ENCODE assay signal across 32 cellular contexts in the genomic region with DNA sequence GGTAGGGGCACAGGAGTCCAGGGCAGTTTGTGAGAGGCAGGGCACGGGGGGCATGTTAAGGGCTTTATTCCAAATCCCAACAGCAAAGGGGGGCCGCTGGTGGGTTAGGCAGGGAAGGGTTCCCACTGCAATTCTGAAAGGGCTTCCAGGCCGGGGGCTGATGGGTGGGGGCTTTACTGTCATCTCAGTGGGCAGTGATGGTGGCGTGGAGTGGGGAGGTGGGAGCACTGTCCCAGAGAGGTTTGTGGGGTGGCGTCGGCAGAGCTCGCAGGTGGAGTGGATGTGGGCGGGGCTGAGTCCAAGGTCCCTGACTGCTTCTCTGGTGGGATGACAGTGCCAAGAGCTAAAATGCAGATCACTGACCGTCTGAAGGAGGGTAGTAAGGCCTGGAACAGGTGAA.
"Had no signal": no experiment of that assay in that cellular context is flagged by ENCODE, and none has a peak within 500 bp of the region (broad histone marks: within the 10 kb centered on the region; RNA-seq: fewer than 3 reads in every experiment).

No MANE protein-coding gene starts in this region.

- H3K4me2 ChIP-seq: KMS-11 had no signal

- H3K36me3 ChIP-seq: MG63 had no signal

- H3K27ac ChIP-seq: adrenal gland, KMS-11, SK-N-MC had no signal

- H3K9me3 ChIP-seq: adrenal gland, MG63 had no signal

- ATAC-seq: activated T-cell treated with anti-CD3 and anti-CD28 coated beads, Interleukin-2, amount 50 U/mL, for 4 hours; activated T-helper 17 cell treated with anti-CD3 and anti-CD28 coated beads, Interleukin-2, amount 50 U/mL, for 72 hours; Panc1; Right ventricle myocardium inferior; T-cell had no signal

- H3K4me3 ChIP-seq: adrenal gland, MG63, SK-N-MC had no signal

- DNase-seq: activated B cell treated with CpG ODN at 0.5 μM for 24 hours; activated CD4-positive, alpha-beta T cell treated with anti-CD3 and anti-CD28 coated beads for 1 hour; activated CD4-positive, alpha-beta T cell treated with anti-CD3 and anti-CD28 coated beads, Interleukin-2, amount 10 ng/mL, durations not matched to agents 24 days and 14 days; activated CD4-positive, alpha-beta T cell treated with anti-CD3 and anti-CD28 coated beads, Interleukin-2, amount 50 U/mL, for 48 hours; activated CD8-positive, alpha-beta memory T cell treated with anti-CD3 and anti-CD28 coated beads for 24 hours; activated gamma-delta T cell treated with Interleukin-2 at 50 U/mL for 16 hours; activated naive CD4-positive, alpha-beta T cell treated with anti-CD3 and anti-CD28 coated beads, Interleukin-2, amount 50 U/mL, for 16 hours; activated naive CD8-positive, alpha-beta T cell treated with anti-CD3 and anti-CD28 coated beads, Interleukin-2, amount 10 ng/mL, durations not matched to agents 7 days and 5 days; activated T-cell treated with anti-CD3 and anti-CD28 coated beads, Interleukin-2, amount 50 U/mL, for 4 hours; anterior cingulate cortex; caudate nucleus; MG63; MV-4-11; NCI-H1105; NCI-H1436; NCI-H2029 treated with DMSO at 0.1 percent for 48 hours; NCI-H345; NCI-H510A; NCI-H526 treated with DMSO at 0.1 percent for 48 hours; NK-92 treated with Interleukin-12 subunit alpha and Interleukin-12 subunit beta, amount 100 ng/mL, for 24 hours; OCI-M1; RPMI8226; T-cell; T-helper 2 cell; T1000 had no signal

- FAIRE-seq: TTC549 had no signal

- H3K27me3 ChIP-seq: adrenal gland, MG63 had no signal

- H3K9ac ChIP-seq: KMS-11 had no signal
